ENCODE assay signal across 2 cellular contexts in genomic region chr17:46831573-46832305, GRCh38.
TF ChIP-seq lines count a peak whose summit lies in the region.

No MANE protein-coding gene starts in this region.

TF ChIP-seq in WTC11, 78 proteins besides CTCF, POLR2A, EP300 and RAD21:
- TF ChIP-seq SOX15 (CRISPR knock-in tag; IDR thresholded peaks at IDR 0.05) (no peak), FOXK1 (CRISPR knock-in tag; IDR thresholded peaks at IDR 0.05) (no peak), NFYB (CRISPR knock-in tag; conservative IDR thresholded peaks at IDR 0.05; ENCODE audit: low read depth) (no peak), ZNF219 (CRISPR knock-in tag; IDR thresholded peaks at IDR 0.05; ENCODE audit: borderline replicate concordance) (no peak), MYBL2 (CRISPR knock-in tag; IDR thresholded peaks at IDR 0.05) (no peak), NR1H2 (CRISPR knock-in tag; IDR thresholded peaks at IDR 0.05) (no peak), FOXJ3 (CRISPR knock-in tag; IDR thresholded peaks at IDR 0.05; ENCODE audit: borderline replicate concordance) (no peak), GABPB1 (CRISPR knock-in tag; IDR thresholded peaks at IDR 0.05) (no peak), HMGA2 (CRISPR knock-in tag; IDR thresholded peaks at IDR 0.05) (no peak), ZNF317 (CRISPR knock-in tag; IDR thresholded peaks at IDR 0.05; ENCODE audit: borderline replicate concordance, low read depth) (no peak), NFATC4 (CRISPR knock-in tag; IDR thresholded peaks at IDR 0.05) (no peak), ERG (CRISPR knock-in tag; IDR thresholded peaks at IDR 0.05) (no peak), HMGXB4 (CRISPR knock-in tag; IDR thresholded peaks at IDR 0.05) (no peak), JAZF1 (CRISPR knock-in tag; IDR thresholded peaks at IDR 0.05) (no peak), TEAD1 (CRISPR knock-in tag; IDR thresholded peaks at IDR 0.05) (no peak)
- TF ChIP-seq, protein P1, sequence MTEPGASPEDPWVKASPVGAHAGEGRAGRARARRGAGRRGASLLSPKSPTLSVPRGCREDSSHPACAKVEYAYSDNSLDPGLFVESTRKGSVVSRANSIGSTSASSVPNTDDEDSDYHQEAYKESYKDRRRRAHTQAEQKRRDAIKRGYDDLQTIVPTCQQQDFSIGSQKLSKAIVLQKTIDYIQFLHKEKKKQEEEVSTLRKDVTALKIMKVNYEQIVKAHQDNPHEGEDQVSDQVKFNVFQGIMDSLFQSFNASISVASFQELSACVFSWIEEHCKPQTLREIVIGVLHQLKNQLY (CRISPR knock-in tag; IDR thresholded peaks at IDR 0.05): no peak
- TF ChIP-seq, protein P2, sequence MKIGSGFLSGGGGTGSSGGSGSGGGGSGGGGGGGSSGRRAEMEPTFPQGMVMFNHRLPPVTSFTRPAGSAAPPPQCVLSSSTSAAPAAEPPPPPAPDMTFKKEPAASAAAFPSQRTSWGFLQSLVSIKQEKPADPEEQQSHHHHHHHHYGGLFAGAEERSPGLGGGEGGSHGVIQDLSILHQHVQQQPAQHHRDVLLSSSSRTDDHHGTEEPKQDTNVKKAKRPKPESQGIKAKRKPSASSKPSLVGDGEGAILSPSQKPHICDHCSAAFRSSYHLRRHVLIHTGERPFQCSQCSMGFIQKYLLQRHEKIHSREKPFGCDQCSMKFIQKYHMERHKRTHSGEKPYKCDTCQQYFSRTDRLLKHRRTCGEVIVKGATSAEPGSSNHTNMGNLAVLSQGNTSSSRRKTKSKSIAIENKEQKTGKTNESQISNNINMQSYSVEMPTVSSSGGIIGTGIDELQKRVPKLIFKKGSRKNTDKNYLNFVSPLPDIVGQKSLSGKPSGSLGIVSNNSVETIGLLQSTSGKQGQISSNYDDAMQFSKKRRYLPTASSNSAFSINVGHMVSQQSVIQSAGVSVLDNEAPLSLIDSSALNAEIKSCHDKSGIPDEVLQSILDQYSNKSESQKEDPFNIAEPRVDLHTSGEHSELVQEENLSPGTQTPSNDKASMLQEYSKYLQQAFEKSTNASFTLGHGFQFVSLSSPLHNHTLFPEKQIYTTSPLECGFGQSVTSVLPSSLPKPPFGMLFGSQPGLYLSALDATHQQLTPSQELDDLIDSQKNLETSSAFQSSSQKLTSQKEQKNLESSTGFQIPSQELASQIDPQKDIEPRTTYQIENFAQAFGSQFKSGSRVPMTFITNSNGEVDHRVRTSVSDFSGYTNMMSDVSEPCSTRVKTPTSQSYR (CRISPR knock-in tag; IDR thresholded peaks at IDR 0.05): no peak
- TF ChIP-seq, protein P3, sequence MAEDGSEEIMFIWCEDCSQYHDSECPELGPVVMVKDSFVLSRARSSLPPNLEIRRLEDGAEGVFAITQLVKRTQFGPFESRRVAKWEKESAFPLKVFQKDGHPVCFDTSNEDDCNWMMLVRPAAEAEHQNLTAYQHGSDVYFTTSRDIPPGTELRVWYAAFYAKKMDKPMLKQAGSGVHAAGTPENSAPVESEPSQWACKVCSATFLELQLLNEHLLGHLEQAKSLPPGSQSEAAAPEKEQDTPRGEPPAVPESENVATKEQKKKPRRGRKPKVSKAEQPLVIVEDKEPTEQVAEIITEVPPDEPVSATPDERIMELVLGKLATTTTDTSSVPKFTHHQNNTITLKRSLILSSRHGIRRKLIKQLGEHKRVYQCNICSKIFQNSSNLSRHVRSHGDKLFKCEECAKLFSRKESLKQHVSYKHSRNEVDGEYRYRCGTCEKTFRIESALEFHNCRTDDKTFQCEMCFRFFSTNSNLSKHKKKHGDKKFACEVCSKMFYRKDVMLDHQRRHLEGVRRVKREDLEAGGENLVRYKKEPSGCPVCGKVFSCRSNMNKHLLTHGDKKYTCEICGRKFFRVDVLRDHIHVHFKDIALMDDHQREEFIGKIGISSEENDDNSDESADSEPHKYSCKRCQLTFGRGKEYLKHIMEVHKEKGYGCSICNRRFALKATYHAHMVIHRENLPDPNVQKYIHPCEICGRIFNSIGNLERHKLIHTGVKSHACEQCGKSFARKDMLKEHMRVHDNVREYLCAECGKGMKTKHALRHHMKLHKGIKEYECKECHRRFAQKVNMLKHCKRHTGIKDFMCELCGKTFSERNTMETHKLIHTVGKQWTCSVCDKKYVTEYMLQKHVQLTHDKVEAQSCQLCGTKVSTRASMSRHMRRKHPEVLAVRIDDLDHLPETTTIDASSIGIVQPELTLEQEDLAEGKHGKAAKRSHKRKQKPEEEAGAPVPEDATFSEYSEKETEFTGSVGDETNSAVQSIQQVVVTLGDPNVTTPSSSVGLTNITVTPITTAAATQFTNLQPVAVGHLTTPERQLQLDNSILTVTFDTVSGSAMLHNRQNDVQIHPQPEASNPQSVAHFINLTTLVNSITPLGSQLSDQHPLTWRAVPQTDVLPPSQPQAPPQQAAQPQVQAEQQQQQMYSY (CRISPR knock-in tag; IDR thresholded peaks at IDR 0.05): no peak

TF ChIP-seq in H1, 55 proteins besides CTCF, POLR2A, EP300 and RAD21:
- TF ChIP-seq SIN3A (conservative IDR thresholded peaks at IDR 0.05 in 1 of 2, IDR thresholded peaks at IDR 0.05 in 1 of 2; ENCODE audit: low read depth in 1 of 2, low read length in 2 of 2) (no peak), TAF1 (IDR thresholded peaks at IDR 0.05; ENCODE audit: low read depth, low read length) (no peak), CBX8 (IDR thresholded peaks at IDR 0.05; ENCODE audit: borderline replicate concordance, low read depth, low read length) (no peak), SUZ12 (IDR thresholded peaks at IDR 0.05; ENCODE audit: low read length) (no peak), KDM5A (IDR thresholded peaks at IDR 0.05; ENCODE audit: low read length) (no peak), ATF3 (IDR thresholded peaks at IDR 0.05; ENCODE audit: insufficient read depth, low read depth, low read length) (no peak), EZH2 (IDR thresholded peaks at IDR 0.05; ENCODE audit: low read depth, low read length, severe bottlenecking) (peak; percentile 6)
- TF ChIP-seq, protein P4, sequence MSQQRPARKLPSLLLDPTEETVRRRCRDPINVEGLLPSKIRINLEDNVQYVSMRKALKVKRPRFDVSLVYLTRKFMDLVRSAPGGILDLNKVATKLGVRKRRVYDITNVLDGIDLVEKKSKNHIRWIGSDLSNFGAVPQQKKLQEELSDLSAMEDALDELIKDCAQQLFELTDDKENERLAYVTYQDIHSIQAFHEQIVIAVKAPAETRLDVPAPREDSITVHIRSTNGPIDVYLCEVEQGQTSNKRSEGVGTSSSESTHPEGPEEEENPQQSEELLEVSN (IDR thresholded peaks at IDR 0.05): no peak
TF ChIP-seq in H1: peak in this region for 1.
